In genomic region chr22:46758867-46759290, GRCh38 we compare ENCODE assay signal across 8 cellular contexts. TPM values are rescaled to one million over a fixed set of nuclear protein-coding genes. Genes with fewer than 3 reads are reported as not detected.
DNase-seq lines count a peak whose midpoint lies in the region; ATAC-seq, FAIRE-seq and TF ChIP-seq lines count a peak whose summit lies in the region.

No MANE protein-coding gene starts in this region.

- H3K9ac ChIP-seq in mammary epithelial cell (ENCODE audit: insufficient read depth, low read length): no peak overlapping the region
- H3K9ac ChIP-seq in HepG2 (ENCODE audit: insufficient read depth, low read depth, low read length): peak overlapping the region; percentile 63

- H3K4me3 Mint-ChIP-seq in CD8-positive, alpha-beta memory T cell: peak overlapping the region in 1 of 7 donors; percentile 88

- FAIRE-seq in HepG2 (lab: Jason Lieb, UNC): peak; percentile 81

- no peaks in the 10 kb centered on the region for H3K27me3 Mint-ChIP-seq in CD8-positive, alpha-beta memory T cell

- H3K9me3 Mint-ChIP-seq in CD8-positive, alpha-beta memory T cell: peaks cover 0 to 4% (median 0%) of the 10 kb centered on the region in 5 donors

- H2AFZ ChIP-seq in mammary epithelial cell (ENCODE audit: low read depth, low read length) (no peak overlapping the region), HepG2 (ENCODE audit: low read length) (peak overlapping the region; percentile 13)

- peaks cover 4% of the 10 kb centered on the region for H3K9me3 ChIP-seq in CD8-positive, alpha-beta memory T cell (ENCODE audit: low read length)
- H3K9me3 ChIP-seq in SJCRH30 (replicated peaks): no peaks in the 10 kb centered on the region
- H3K9me3 ChIP-seq in mammary epithelial cell (replicated peaks; ENCODE audit: insufficient read depth, low read length): peaks cover 3% of the 10 kb centered on the region
- H3K9me3 ChIP-seq in HepG2 (ENCODE audit: low read length): peaks cover 8% of the 10 kb centered on the region
- no peaks in the 10 kb centered on the region for H3K9me3 ChIP-seq in suprapubic skin

- TF ChIP-seq EP300 in HepG2 (IDR thresholded peaks at IDR 0.05; ENCODE audit: low read depth in 2 of 2, low read length in 2 of 2) (no peak), HepG2 (CRISPR knock-in tag; IDR thresholded peaks at IDR 0.05; ENCODE audit: borderline replicate concordance) (no peak), suprapubic skin (IDR thresholded peaks at IDR 0.05) (no peak)

- H3K4me1 Mint-ChIP-seq in CD8-positive, alpha-beta memory T cell: peaks cover 31 to 46% (median 41%) of the 10 kb centered on the region in 3 donors

- no peak overlapping the region for H3K4me2 ChIP-seq in mammary epithelial cell (ENCODE audit: insufficient read depth, low read depth, low read length)
- peak overlapping the region; percentile 86 for H3K4me2 ChIP-seq in HepG2 (ENCODE audit: low read depth, low read length)

- in situ Hi-C loops in mammary epithelial cell (cut with MboI; ENCODE audit: low sequenced_read_pairs in 2 of 2) (loop anchor here in 1 of 2 donors (10.0 to 25.0 kb wide), 2 partner anchors 184 to 397 kb away; no protein-coding TSS in a partner anchor), HepG2 (cut with HindIII; ENCODE audit: extremely low pct_ligation_motif_present, low pct_unique_long_range_greater_than_20kb) (no loop called here)

- H3K4me3 ChIP-seq in CD8-positive, alpha-beta memory T cell (ENCODE audit: low read length): no peak overlapping the region
- no peak overlapping the region for H3K4me3 ChIP-seq in SJCRH30
- no peak overlapping the region for H3K4me3 ChIP-seq in mammary epithelial cell (replicated peaks in 1 of 3; ENCODE audit: insufficient read depth in 1 of 3, low read depth in 2 of 3, low read length in 3 of 3)
- peak overlapping the region in 2 of 3 experiments; percentile 26 to 59; a peak in 5 of 6 replicates for H3K4me3 ChIP-seq in HepG2 (replicated peaks in 1 of 3; ENCODE audit: insufficient read depth in 1 of 3, low read depth in 2 of 3, low read length in 3 of 3)
- no peak overlapping the region for H3K4me3 ChIP-seq in suprapubic skin

- no peak overlapping the region for H3K27ac ChIP-seq in CD8-positive, alpha-beta memory T cell (ENCODE audit: low read depth, low read length)
- no peak overlapping the region for H3K27ac ChIP-seq in SJCRH30
- H3K27ac ChIP-seq in mammary epithelial cell (ENCODE audit: insufficient read depth, low read depth, low read length): no peak overlapping the region
- H3K27ac ChIP-seq in HepG2 (ENCODE audit: extremely low read length, insufficient read depth, low read length): peak overlapping the region; percentile 88
- no peak overlapping the region for H3K27ac ChIP-seq in suprapubic skin

- WGBS in mammary epithelial cell (ENCODE audit: low coverage, missing lambda C conversion rate): 20% methylated on average over 5 of the region's 6 CpGs
- WGBS in HepG2 (ENCODE audit: low lambda C conversion rate): 9% methylated on average over 4 of the region's 6 CpGs
- WGBS in suprapubic skin: 52% methylated on average over 6 of the region's 6 CpGs

- intact Hi-C loops in mammary epithelial cell (cut with micrococcal nuclease): loop anchor here (1.0 to 10.0 kb wide), 4 partner anchors 20 to 1736 kb away; partner anchors contain the start of gene CERK
- intact Hi-C loops in HepG2 (cut with micrococcal nuclease; ENCODE audit: unreplicated experiment): loop anchor here (1.0 to 2.0 kb wide), 3 partner anchors 15 to 40 kb away; no protein-coding TSS in a partner anchor

- TF ChIP-seq CTCF in mammary epithelial cell (conservative IDR thresholded peaks at IDR 0.05 in 1 of 2, IDR thresholded peaks at IDR 0.05 in 1 of 2; ENCODE audit: extremely low read depth in 1 of 2, insufficient read depth in 1 of 2, low read depth in 1 of 2, low read length in 2 of 2) (peak; percentile 82 to 85), HepG2 (CRISPR knock-in tag; IDR thresholded peaks at IDR 0.05) (peak; percentile 88), suprapubic skin (IDR thresholded peaks at IDR 0.05) (peak; percentile 6 to 56)

- peak; percentile 22 to 67 (median 36) for DNase-seq in CD8-positive, alpha-beta memory T cell
- peak; percentile 56 for DNase-seq in HEK293T (ENCODE audit: extremely low spot score)
- peak; percentile 53 to 85 for DNase-seq in SJCRH30
- DNase-seq in mammary epithelial cell: peak; percentile 43
- DNase-seq in HepG2 (ENCODE audit: low spot score): peak; percentile 91
- DNase-seq in suprapubic skin (ENCODE audit: low spot score in 2 of 2): no peak
- no peak for DNase-seq in DMS114 treated with DMSO at 0.1 percent for 48 hours (lab: John Stamatoyannopoulos, UW; ENCODE audit: unreplicated experiment)

- no peak; a peak in 1 of 4 replicates for TF ChIP-seq POLR2A in HepG2 (IDR thresholded peaks at IDR 0.05; ENCODE audit: insufficient read depth in 1 of 2, low read depth in 2 of 2, low read length in 2 of 2)
- no peak for TF ChIP-seq POLR2A in suprapubic skin (IDR thresholded peaks at IDR 0.05)

- POLR2A ChIA-PET in CD8-positive, alpha-beta memory T cell (lab: Charles Lee): interaction anchor here (1.2 kb wide), 1 partner anchor 10 kb away, joined by 5 read pairs; no protein-coding TSS in a partner anchor
- POLR2A ChIA-PET in HEK293T (lab: Yijun Ruan, JAX): interaction anchor here (0.8 to 1.5 kb wide), 3 partner anchors 12 to 16 kb away, joined by 3 to 4 read pairs (median 3); no protein-coding TSS in a partner anchor
- POLR2A ChIA-PET in HepG2 (lab: Yijun Ruan, JAX): interaction anchor here (0.7 to 3.2 kb wide), 14 partner anchors 8 to 177 kb away, joined by 3 to 35 read pairs (median 4); partner anchors contain the start of gene CERK

- peak; percentile 85 for TF ChIP-seq RAD21 in HepG2 (CRISPR knock-in tag; IDR thresholded peaks at IDR 0.05)

- H3K36me3 Mint-ChIP-seq in CD8-positive, alpha-beta memory T cell: peaks cover 0 to 16% (median 1%) of the 10 kb centered on the region in 3 donors

- peaks cover 31% of the 10 kb centered on the region for H3K79me2 ChIP-seq in mammary epithelial cell (ENCODE audit: insufficient read depth, low read length)
- peaks cover 28% of the 10 kb centered on the region for H3K79me2 ChIP-seq in HepG2 (ENCODE audit: insufficient read depth, low read length)

- ATAC-seq in HepG2 (peak; percentile 37), GM21529 (IDR thresholded peaks at IDR 0.05; ENCODE audit: unreplicated experiment) (no peak)

- peak overlapping the region in 7 of 8 donors; percentile 2 to 95 (median 87) for H3K27ac Mint-ChIP-seq in CD8-positive, alpha-beta memory T cell

- no peaks in the 10 kb centered on the region for H3K36me3 ChIP-seq in CD8-positive, alpha-beta memory T cell (ENCODE audit: insufficient read depth, low read length)
- no peaks in the 10 kb centered on the region for H3K36me3 ChIP-seq in SJCRH30
- no peaks in the 10 kb centered on the region for H3K36me3 ChIP-seq in mammary epithelial cell (ENCODE audit: insufficient read depth, low read length)
- peaks cover 0 to 1% of the 10 kb centered on the region in 2 experiments; a peak in 1 of 5 replicates for H3K36me3 ChIP-seq in HepG2 (replicated peaks in 1 of 2; ENCODE audit: control insufficient read depth in 1 of 2, insufficient read depth in 2 of 2, low read length in 2 of 2)
- no peaks in the 10 kb centered on the region for H3K36me3 ChIP-seq in suprapubic skin

- CTCF ChIA-PET in CD8-positive, alpha-beta memory T cell (lab: Charles Lee): interaction anchor here (0.9 to 11.8 kb wide), 14 partner anchors 9 to 47 kb away, joined by 3 to 133 read pairs (median 6); partner anchors contain the start of gene CERK
- CTCF ChIA-PET in HEK293T (lab: Yijun Ruan, JAX): interaction anchor here (0.6 to 2.0 kb wide), 11 partner anchors 8 to 195 kb away, joined by 3 to 8 read pairs (median 5); no protein-coding TSS in a partner anchor
- CTCF ChIA-PET in mammary epithelial cell (lab: Charles Lee; ENCODE audit: low non-redundant PET): interaction anchor here (0.6 to 1.4 kb wide), 5 partner anchors 15 to 196 kb away, joined by 3 to 9 read pairs (median 5); no protein-coding TSS in a partner anchor
- CTCF ChIA-PET in HepG2 (lab: Yijun Ruan, JAX; ENCODE audit: low intra/inter-chr PET ratio, low total read pairs): interaction anchor here (1.3 to 1.5 kb wide), 3 partner anchors 20 to 45 kb away, joined by 4 to 5 read pairs (median 5); no protein-coding TSS in a partner anchor

- dilution Hi-C loops in mammary epithelial cell (cut with HindIII; ENCODE audit: low sequenced_read_pairs): no loop called here

- H4K20me1 ChIP-seq in mammary epithelial cell (ENCODE audit: insufficient read depth, low read length) (no peaks in the 10 kb centered on the region), HepG2 (ENCODE audit: insufficient read depth, low read length) (no peaks in the 10 kb centered on the region)

- BruUV-seq in mammary epithelial cell (replicated peaks; lab: Mats Ljungman, UMichigan) (no TSS peak), HepG2 (replicated peaks; lab: Mats Ljungman, UMichigan) (no TSS peak)

- no peaks in the 10 kb centered on the region for H3K27me3 ChIP-seq in CD8-positive, alpha-beta memory T cell (ENCODE audit: insufficient read depth, low read length, poor library complexity, severe bottlenecking)
- H3K27me3 ChIP-seq in SJCRH30 (no peaks in the 10 kb centered on the region), mammary epithelial cell (ENCODE audit: insufficient read depth, low read length) (no peaks in the 10 kb centered on the region), HepG2 (ENCODE audit: control insufficient read depth in 1 of 2, insufficient read depth in 2 of 2, low read length in 2 of 2) (no peaks in the 10 kb centered on the region; a peak in 1 of 5 replicates), suprapubic skin (no peaks in the 10 kb centered on the region)

- H3K4me1 ChIP-seq in CD8-positive, alpha-beta memory T cell (ENCODE audit: insufficient read depth, low read length): peaks cover 25% of the 10 kb centered on the region
- peaks cover under 1% of the 10 kb centered on the region for H3K4me1 ChIP-seq in SJCRH30
- peaks cover 9% of the 10 kb centered on the region for H3K4me1 ChIP-seq in mammary epithelial cell (ENCODE audit: insufficient read depth, low read length)
- peaks cover 53% of the 10 kb centered on the region for H3K4me1 ChIP-seq in HepG2 (ENCODE audit: insufficient read depth, low read length)
- peaks cover 33% of the 10 kb centered on the region for H3K4me1 ChIP-seq in suprapubic skin

RNA-seq across cellular contexts. Expression of gene TBC1D22A, which starts 3.6 kb away (rescaled TPM):
- 10 to 100 TPM; 34.0 to 34.8 TPM for total RNA-seq in CD8-positive, alpha-beta memory T cell
- polyA plus RNA-seq in CD8-positive, alpha-beta memory T cell: 26.6 TPM
- 8.4 and 8.9 TPM in 2 replicates for total RNA-seq in SJCRH30 (2014; rRNA removed; shearing (Covaris generic))
- 10 to 100 TPM; 19.3 to 27.0 TPM for total RNA-seq in mammary epithelial cell
- 17.0 TPM for polyA plus RNA-seq in mammary epithelial cell
- polyA minus RNA-seq in mammary epithelial cell: 6.4 TPM
- total RNA-seq in HepG2 (2016; rRNA removed; fragmentation: Illumina TruSeq; extraction: Trizol): 17.3 and 17.6 TPM in 2 replicates
- total RNA-seq in HepG2 (2016; cell fraction: cytosol; rRNA removed; fragmentation: Illumina TruSeq; extraction: Trizol; ENCODE audit: low read depth): 13.6 and 13.8 TPM in 2 replicates
- total RNA-seq in HepG2 (2016; cell fraction: insoluble cytoplasmic fraction; rRNA removed; fragmentation: Illumina TruSeq; extraction: Trizol): 14.5 and 18.0 TPM in 2 replicates
- total RNA-seq in HepG2 (2016; cell fraction: membrane; rRNA removed; fragmentation: Illumina TruSeq; extraction: Trizol): 15.2 and 19.7 TPM in 2 replicates
- 11.0 and 13.2 TPM in 2 replicates for total RNA-seq in HepG2 (2016; cell fraction: nucleus; rRNA removed; fragmentation: Illumina TruSeq; extraction: Trizol)
- polyA plus RNA-seq in HepG2 (2011; rRNA removed): 17.5 and 18.0 TPM in 2 replicates
- 16.4 and 18.2 TPM in 2 replicates for polyA plus RNA-seq in HepG2 (2011; cell fraction: cytosol; rRNA removed)
- 14.2 and 18.7 TPM in 2 replicates for polyA plus RNA-seq in HepG2 (2011; cell fraction: nucleus; rRNA removed)
- 12.4 and 15.2 TPM in 2 replicates for polyA plus RNA-seq in HepG2 (2012)
- 7.7 and 9.5 TPM in 2 replicates for polyA plus RNA-seq in HepG2 (2016; cell fraction: cytosol; fragmentation: Illumina TruSeq; extraction: Trizol; ENCODE audit: low read depth)
- polyA plus RNA-seq in HepG2 (2016; cell fraction: insoluble cytoplasmic fraction; fragmentation: Illumina TruSeq; extraction: Trizol; ENCODE audit: low read depth): 17.3 and 21.6 TPM in 2 replicates
- 14.3 and 16.8 TPM in 2 replicates for polyA plus RNA-seq in HepG2 (2016; cell fraction: membrane; fragmentation: Illumina TruSeq; extraction: Trizol; ENCODE audit: low read depth)
- polyA plus RNA-seq in HepG2 (2016; cell fraction: nucleus; fragmentation: Illumina TruSeq; extraction: Trizol; ENCODE audit: insufficient read depth, low read depth): 13.4 and 13.5 TPM in 2 replicates
- polyA minus RNA-seq in HepG2 (2011; rRNA and poly(A)+ RNA removed; ENCODE audit: low replicate concordance): 14.2 and 23.5 TPM in 2 replicates
- polyA minus RNA-seq in HepG2 (2011; cell fraction: cytosol; rRNA and poly(A)+ RNA removed): 11.9 and 12.0 TPM in 2 replicates
- polyA minus RNA-seq in HepG2 (2011; cell fraction: nucleus; rRNA and poly(A)+ RNA removed): 21.5 and 22.0 TPM in 2 replicates
- total RNA-seq in suprapubic skin: 10 to 100 TPM; 24.8 to 43.2 (median 35.4) TPM

RNA-seq across cellular contexts. Expression of gene CERK, which starts 20.8 kb away (rescaled TPM):
- 10 to 100 TPM; 64.3 to 64.5 TPM for total RNA-seq in CD8-positive, alpha-beta memory T cell
- polyA plus RNA-seq in CD8-positive, alpha-beta memory T cell: 108 TPM
- 87.7 and 92.7 TPM in 2 replicates for total RNA-seq in SJCRH30 (2014; rRNA removed; shearing (Covaris generic))
- total RNA-seq in mammary epithelial cell (10 to 100 TPM; 16.3 to 17.5 TPM), HepG2 (2016; rRNA removed; fragmentation: Illumina TruSeq; extraction: Trizol) (40.3 and 41.8 TPM in 2 replicates), suprapubic skin (10 to 100 TPM; 19.2 to 46.2 (median 36.6) TPM)
- polyA plus RNA-seq in mammary epithelial cell (16.0 TPM), HepG2 (2011; rRNA removed) (41.9 and 49.5 TPM in 2 replicates)
- 27.8 TPM for polyA minus RNA-seq in mammary epithelial cell
- 33.8 and 34.8 TPM in 2 replicates for total RNA-seq in HepG2 (2016; cell fraction: cytosol; rRNA removed; fragmentation: Illumina TruSeq; extraction: Trizol; ENCODE audit: low read depth)
- 36.2 and 38.6 TPM in 2 replicates for total RNA-seq in HepG2 (2016; cell fraction: insoluble cytoplasmic fraction; rRNA removed; fragmentation: Illumina TruSeq; extraction: Trizol)
- total RNA-seq in HepG2 (2016; cell fraction: membrane; rRNA removed; fragmentation: Illumina TruSeq; extraction: Trizol): 63.0 and 65.4 TPM in 2 replicates
- total RNA-seq in HepG2 (2016; cell fraction: nucleus; rRNA removed; fragmentation: Illumina TruSeq; extraction: Trizol): 26.0 and 34.7 TPM in 2 replicates
- polyA plus RNA-seq in HepG2 (2011; cell fraction: cytosol; rRNA removed): 38.6 and 42.2 TPM in 2 replicates
- 42.7 and 45.1 TPM in 2 replicates for polyA plus RNA-seq in HepG2 (2011; cell fraction: nucleus; rRNA removed)
- 38.6 and 44.4 TPM in 2 replicates for polyA plus RNA-seq in HepG2 (2012)
- 31.4 and 34.6 TPM in 2 replicates for polyA plus RNA-seq in HepG2 (2016; cell fraction: cytosol; fragmentation: Illumina TruSeq; extraction: Trizol; ENCODE audit: low read depth)
- 32.4 and 37.2 TPM in 2 replicates for polyA plus RNA-seq in HepG2 (2016; cell fraction: insoluble cytoplasmic fraction; fragmentation: Illumina TruSeq; extraction: Trizol; ENCODE audit: low read depth)
- 47.9 and 48.5 TPM in 2 replicates for polyA plus RNA-seq in HepG2 (2016; cell fraction: membrane; fragmentation: Illumina TruSeq; extraction: Trizol; ENCODE audit: low read depth)
- polyA plus RNA-seq in HepG2 (2016; cell fraction: nucleus; fragmentation: Illumina TruSeq; extraction: Trizol; ENCODE audit: insufficient read depth, low read depth): 42.2 and 46.3 TPM in 2 replicates
- polyA minus RNA-seq in HepG2 (2011; rRNA and poly(A)+ RNA removed; ENCODE audit: low replicate concordance): 29.1 and 59.9 TPM in 2 replicates
- polyA minus RNA-seq in HepG2 (2011; cell fraction: cytosol; rRNA and poly(A)+ RNA removed): 26.6 and 33.8 TPM in 2 replicates
- 39.4 and 41.5 TPM in 2 replicates for polyA minus RNA-seq in HepG2 (2011; cell fraction: nucleus; rRNA and poly(A)+ RNA removed)

Comparison
In these comparisons a context has a peak if more than half of its experiments do, and no peak if none do; other contexts are left out.
1. DNase-seq: peak in CD8-positive, alpha-beta memory T cell (5 of 5), HEK293T (single experiment), SJCRH30 (2 of 2), mammary epithelial cell (single experiment) and HepG2 (single experiment); none in suprapubic skin (0 of 2) and DMS114 treated with DMSO at 0.1 percent for 48 hours (single experiment).
2. H3K4me3 ChIP-seq: peak in HepG2 (2 of 3); none in CD8-positive, alpha-beta memory T cell (single experiment), SJCRH30 (single experiment), mammary epithelial cell (0 of 3) and suprapubic skin (single experiment).
3. CTCF ChIP-seq: peak in every context shown above with its lines; median percentile 88 in HepG2; 84 in mammary epithelial cell; 31 in suprapubic skin.